Comparison of ENCODE assay signal across 8 cellular contexts in genomic region chr18:63339920-63340484, GRCh38. TPM values are rescaled to one million over a fixed set of nuclear protein-coding genes. Genes with fewer than 3 reads are reported as not detected.
DNase-seq lines count a peak whose midpoint lies in the region; ATAC-seq and TF ChIP-seq lines count a peak whose summit lies in the region.

No MANE protein-coding gene starts in this region.

- H3K27ac ChIP-seq in endodermal cell (ENCODE audit: low read depth, low read length), result no peak overlapping the region
- H3K27ac ChIP-seq in neutrophil, result no peak overlapping the region

- DNase-seq in NCI-H1694 treated with DMSO at 0.1 percent for 48 hours (lab: John Stamatoyannopoulos, UW) (peak; percentile 28), NCI-H1694 (lab: John Stamatoyannopoulos, UW) (no peak), Kasumi-1 (lab: John Stamatoyannopoulos, UW) (peak; percentile 71 to 90), T-helper 9 cell (peak; percentile 29), endodermal cell (peak; percentile 81)

- H3K9me3 Mint-ChIP-seq in endodermal cell, result no peaks in the 10 kb centered on the region

- peaks cover 2% of the 10 kb centered on the region for H3K4me1 Mint-ChIP-seq in endodermal cell

- H3K9me3 ChIP-seq in endodermal cell (ENCODE audit: control insufficient read depth, low read length) (no peaks in the 10 kb centered on the region), neutrophil (no peaks in the 10 kb centered on the region)

- H3K27me3 Mint-ChIP-seq in endodermal cell (ENCODE audit: insufficient read depth), result no peaks in the 10 kb centered on the region

- H3K9ac ChIP-seq in endodermal cell (ENCODE audit: extremely low read depth, low read length, poor library complexity, severe bottlenecking), result no peak overlapping the region

- TF ChIP-seq CTCF in endodermal cell (conservative IDR thresholded peaks at IDR 0.05) (peak; percentile 85), neutrophil (IDR thresholded peaks at IDR 0.05) (peak; percentile 52)

- peaks cover 71% of the 10 kb centered on the region for H3K36me3 ChIP-seq in endodermal cell (ENCODE audit: control insufficient read depth, insufficient read depth, low read length)
- no peaks in the 10 kb centered on the region for H3K36me3 ChIP-seq in neutrophil

- H3K27me3 ChIP-seq in endodermal cell (ENCODE audit: control insufficient read depth, insufficient read depth, low read length, poor library complexity, severe bottlenecking) (no peaks in the 10 kb centered on the region), neutrophil (no peaks in the 10 kb centered on the region)

- peaks cover 66% of the 10 kb centered on the region for H3K36me3 Mint-ChIP-seq in endodermal cell (ENCODE audit: low read depth)

- H3K4me3 Mint-ChIP-seq in endodermal cell, result no peak overlapping the region

- no peak overlapping the region for H3K4me3 ChIP-seq in endodermal cell (ENCODE audit: low read length)
- no peak overlapping the region for H3K4me3 ChIP-seq in neutrophil (ENCODE audit: low read depth in 1 of 2, low read length in 1 of 2)

- ATAC-seq in GM18873 (IDR thresholded peaks at IDR 0.05; ENCODE audit: low FRiP score, unreplicated experiment), result no peak
- no peak for ATAC-seq in GM18498 (IDR thresholded peaks at IDR 0.05; ENCODE audit: unreplicated experiment)

- H3K4me1 ChIP-seq in endodermal cell (ENCODE audit: control insufficient read depth, insufficient read depth, low read length) (no peaks in the 10 kb centered on the region), neutrophil (ENCODE audit: control insufficient read depth in 1 of 2, insufficient read depth in 1 of 2, low read depth in 1 of 2, low read length in 1 of 2) (no peaks in the 10 kb centered on the region)

- WGBS in endodermal cell (ENCODE audit: insufficient coverage in 1 of 2, insufficient read length in 1 of 2), 2 experiments, result 17 to 33% methylated on average over 1 to 3 of the region's 4 CpGs

- H3K27ac Mint-ChIP-seq in endodermal cell, result no peak overlapping the region

RNA-seq across cellular contexts. Expression of gene BCL2, which starts 20.4 kb away (rescaled TPM):
- total RNA-seq in endodermal cell, result 1 to 10 TPM; 1.4 to 2.3 TPM
- 6.3 TPM for polyA plus RNA-seq in endodermal cell (2013, experiment 1 of 2)
- polyA plus RNA-seq in endodermal cell (2013, experiment 2 of 2), result 5.0 TPM

RNA-seq across cellular contexts. Expression of gene KDSR, which starts 27.0 kb away (rescaled TPM):
- 10 to 100 TPM; 39.3 to 51.0 TPM for total RNA-seq in endodermal cell
- 35.0 TPM for polyA plus RNA-seq in endodermal cell (2013, experiment 1 of 2)
- 33.0 TPM for polyA plus RNA-seq in endodermal cell (2013, experiment 2 of 2)
